In genomic region chr15:46170326-46170725, GRCh38 we compare ENCODE assay signal across 28 cellular contexts.
"Had no signal": no experiment of that assay in that cellular context is flagged by ENCODE, and none has a peak within 500 bp of the region (broad histone marks: within the 10 kb centered on the region; RNA-seq: fewer than 3 reads in every experiment).

No MANE protein-coding gene starts in this region.

- H3K4me1 Mint-ChIP-seq: activated CD4-positive, alpha-beta T cell treated with anti-CD3 and anti-CD28 coated beads, Interleukin-2, amount 10 ng/mL, durations not matched to agents 24 days and 14 days had no signal

- H3K27me3 Mint-ChIP-seq: activated CD4-positive, alpha-beta T cell treated with anti-CD3 and anti-CD28 coated beads, Interleukin-2, amount 10 ng/mL, durations not matched to agents 24 days and 14 days had no signal

- H3K36me3 ChIP-seq: adrenal gland, breast epithelium, WERI-Rb-1 had no signal

- FAIRE-seq: astrocyte had no signal

- ATAC-seq: activated CD8-positive, alpha-beta T cell treated with anti-CD3 and anti-CD28 coated beads, Interleukin-2, amount 10 ng/mL, durations not matched to agents 7 days and 5 days; activated naive CD4-positive, alpha-beta T cell treated with anti-CD3 and anti-CD28 coated beads, Interleukin-2, amount 50 U/mL, for 72 hours; activated T-cell treated with anti-CD3 and anti-CD28 coated beads, Interleukin-2, amount 50 U/mL, for 4 hours; body of pancreas had no signal

- H3K4me3 ChIP-seq: adrenal gland, body of pancreas, breast epithelium, PC-9 had no signal

- DNase-seq: activated CD4-positive, alpha-beta T cell treated with anti-CD3 and anti-CD28 coated beads, Interleukin-2, amount 10 ng/mL, durations not matched to agents 24 days and 14 days; activated CD4-positive, alpha-beta T cell treated with anti-CD3 and anti-CD28 coated beads, Interleukin-2, amount 50 U/mL, for 48 hours; activated CD8-positive, alpha-beta T cell treated with anti-CD3 and anti-CD28 coated beads, Interleukin-2, amount 10 ng/mL, durations not matched to agents 7 days and 5 days; activated gamma-delta T cell treated with Interleukin-2 at 50 U/mL for 16 hours; activated naive CD4-positive, alpha-beta T cell treated with anti-CD3 and anti-CD28 coated beads for 36 hours; activated T-cell treated with anti-CD3 and anti-CD28 coated beads for 4 hours; activated T-cell treated with anti-CD3 and anti-CD28 coated beads, Interleukin-2, amount 50 U/mL, for 4 hours; adrenal gland; body of pancreas; Kasumi-1; KG1; NCI-H1105; NCI-H1417 treated with DMSO at 0.1 percent for 48 hours; NCI-H187 treated with DMSO at 0.1 percent for 48 hours; NCI-H2081; NCI-H345; NCI-H524 treated with DMSO at 0.1 percent for 48 hours; NCI-H748 treated with DMSO at 0.1 percent for 48 hours; NK-92 treated with Interleukin-12 subunit alpha and Interleukin-12 subunit beta, amount 100 ng/mL, for 24 hours; PC-9; SIG-M5; SW 1271; T1000; WERI-Rb-1 had no signal

- H3K36me3 Mint-ChIP-seq: activated naive CD4-positive, alpha-beta T cell treated with anti-CD3 and anti-CD28 coated beads, Interleukin-2, amount 50 U/mL, for 72 hours had no signal

- H3K27ac Mint-ChIP-seq: activated CD4-positive, alpha-beta T cell treated with anti-CD3 and anti-CD28 coated beads, Interleukin-2, amount 10 ng/mL, durations not matched to agents 24 days and 14 days; activated CD8-positive, alpha-beta T cell treated with anti-CD3 and anti-CD28 coated beads, Interleukin-2, amount 10 ng/mL, durations not matched to agents 7 days and 5 days; activated naive CD4-positive, alpha-beta T cell treated with anti-CD3 and anti-CD28 coated beads for 36 hours; activated naive CD4-positive, alpha-beta T cell treated with anti-CD3 and anti-CD28 coated beads, Interleukin-2, amount 50 U/mL, for 72 hours; activated T-helper 1 cell treated with anti-CD3 and anti-CD28 coated beads, Interleukin-12 subunit alpha, Interleukin-12 subunit beta, Interleukin-2, Interleukin-4 antibody, amounts not matched to agents 30 ng/mL and 10 ng/mL and 1 ng/mL, durations not matched to agents 14 hours and 24 hours and 36 hours had no signal

- H3K4me1 ChIP-seq: adrenal gland, body of pancreas, breast epithelium had no signal

- H3K9me3 ChIP-seq: adrenal gland, body of pancreas had no signal

- H3K4me3 Mint-ChIP-seq: activated CD4-positive, alpha-beta T cell treated with anti-CD3 and anti-CD28 coated beads, Interleukin-2, amount 10 ng/mL, durations not matched to agents 24 days and 14 days; activated CD8-positive, alpha-beta T cell treated with anti-CD3 and anti-CD28 coated beads, Interleukin-2, amount 10 ng/mL, durations not matched to agents 7 days and 5 days; activated naive CD4-positive, alpha-beta T cell treated with anti-CD3 and anti-CD28 coated beads for 36 hours; activated T-cell treated with anti-CD3 and anti-CD28 coated beads, Interleukin-2, amount 50 U/mL, for 4 hours; activated T-helper 1 cell treated with anti-CD3 and anti-CD28 coated beads, Interleukin-12 subunit alpha, Interleukin-12 subunit beta, Interleukin-2, Interleukin-4 antibody, amounts not matched to agents 30 ng/mL and 10 ng/mL and 1 ng/mL, durations not matched to agents 14 hours and 24 hours and 36 hours had no signal

- H3K27ac ChIP-seq: adrenal gland, body of pancreas, breast epithelium, PC-9, WERI-Rb-1 had no signal

- H3K27me3 ChIP-seq: adrenal gland, body of pancreas, breast epithelium had no signal
